ENCODE assay signal across 1 cellular context in genomic region chr19:8607386-8607785, GRCh38.
TF ChIP-seq lines count a peak whose summit lies in the region.

No MANE protein-coding gene starts in this region.

TF ChIP-seq in H1, 55 proteins besides CTCF, POLR2A, EP300 and RAD21:
- TF ChIP-seq CEBPB (IDR thresholded peaks at IDR 0.05; ENCODE audit: low read depth, low read length) (no peak), GABPA (IDR thresholded peaks at IDR 0.05; ENCODE audit: borderline replicate concordance, insufficient read depth, low read length) (no peak), CTBP2 (IDR thresholded peaks at IDR 0.05; ENCODE audit: borderline replicate concordance, insufficient read depth, insufficient read length, low read length) (no peak), SIRT6 (IDR thresholded peaks at IDR 0.05; ENCODE audit: low read length) (no peak), BRCA1 (IDR thresholded peaks at IDR 0.05; ENCODE audit: low read depth, low read length) (no peak), RFX5 (IDR thresholded peaks at IDR 0.05; ENCODE audit: borderline replicate concordance, low read depth, low read length) (no peak), SP1 (IDR thresholded peaks at IDR 0.05; ENCODE audit: low read depth, low read length) (no peak), SP2 (IDR thresholded peaks at IDR 0.05; ENCODE audit: low read length) (no peak), MAX (IDR thresholded peaks at IDR 0.05) (no peak), KDM5A (IDR thresholded peaks at IDR 0.05; ENCODE audit: low read length) (no peak), SRF (IDR thresholded peaks at IDR 0.05; ENCODE audit: low read depth, low read length) (no peak), MAFK (IDR thresholded peaks at IDR 0.05; ENCODE audit: low read depth, low read length) (no peak)
TF ChIP-seq in H1: peak in this region for 0.
